8 cellular contexts compared by ENCODE assay signal in the genomic region with DNA sequence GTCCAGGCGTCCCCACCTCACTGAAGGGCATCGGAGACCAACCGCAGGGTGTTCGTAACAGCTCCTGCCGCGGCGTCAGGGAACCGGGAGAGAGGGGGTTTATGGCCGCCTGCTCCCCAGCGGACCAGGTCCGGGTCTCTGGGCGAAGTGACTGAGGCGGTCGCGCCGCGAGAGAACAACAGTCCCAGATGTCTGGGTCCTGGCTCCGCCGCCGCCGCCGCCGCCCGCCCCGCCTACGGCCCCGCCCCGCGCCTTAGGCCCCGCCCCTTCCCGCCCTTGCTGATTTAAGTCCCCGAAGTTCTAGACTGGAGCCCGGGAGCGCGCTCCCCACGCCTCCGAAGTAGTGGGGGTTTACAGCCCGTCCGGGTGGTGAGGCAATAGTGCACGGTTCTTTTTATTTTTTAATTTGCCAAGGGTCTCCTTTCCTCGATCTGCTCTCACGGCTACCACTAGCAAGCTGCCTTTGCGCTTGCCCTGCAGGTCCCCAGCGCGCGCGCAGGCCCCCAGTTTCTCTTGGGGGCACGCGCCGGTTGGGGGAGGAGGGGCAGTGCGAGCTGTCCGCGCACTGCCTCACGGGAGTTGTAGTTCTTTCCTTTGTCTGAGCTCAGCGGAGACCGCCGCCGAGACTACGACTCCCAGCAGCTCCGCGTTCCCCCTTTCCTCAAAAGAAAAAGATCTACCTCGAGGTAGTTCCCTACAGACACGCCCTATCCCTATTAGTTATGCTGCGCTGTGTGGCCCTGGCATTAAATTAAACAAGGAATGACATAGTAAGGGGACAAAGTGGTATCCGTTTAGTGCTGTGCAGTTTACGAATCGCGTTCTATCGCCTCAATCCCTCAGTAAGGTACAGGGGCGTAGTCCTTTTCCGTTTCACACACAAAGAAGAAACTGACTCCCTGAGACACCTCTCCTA. TPM values are rescaled to one million over a fixed set of nuclear protein-coding genes. Genes with fewer than 3 reads are reported as not detected.
DNase-seq lines count a peak whose midpoint lies in the region; ATAC-seq and TF ChIP-seq lines count a peak whose summit lies in the region.

Gene PGM2L1, minus strand, starts transcription at position 190 of the 916 bp plus-strand sequence. CDS start 272 bp downstream, outside the sequence.

- H4K20me1 ChIP-seq in Loucy (ENCODE audit: insufficient read depth, low read length, poor library complexity, severe bottlenecking) = peaks cover 2% of the 10 kb centered on the region

- no peaks in the 10 kb centered on the region for H3K9me3 Mint-ChIP-seq in natural killer cell treated with Interleukin-12 subunit alpha and Interleukin-12 subunit beta and Interleukin-15 and Interleukin-18, amount 100 ng/mL, for 72 hours

- peak within 1 kb of the TSS; percentile 96 for H3K4me3 ChIP-seq in H7 (ENCODE audit: insufficient read depth, low read depth, low read length)
- H3K4me3 ChIP-seq in Loucy (ENCODE audit: low read length, poor library complexity, severe bottlenecking) = peak within 1 kb of the TSS; percentile 88
- H3K4me3 ChIP-seq in RWPE2 (ENCODE audit: severe bottlenecking) = peak within 1 kb of the TSS; percentile 74
- peak within 1 kb of the TSS; percentile 90 for H3K4me3 ChIP-seq in fibroblast of the aortic adventitia (ENCODE audit: low read depth, low read length)

- H3K27me3 Mint-ChIP-seq in natural killer cell treated with Interleukin-12 subunit alpha and Interleukin-12 subunit beta and Interleukin-15 and Interleukin-18, amount 100 ng/mL, for 72 hours = no peaks in the 10 kb centered on the region

- DNase-seq in ELR (ENCODE audit: low read depth) (peak; percentile 93), H7 (peak; percentile 92), RWPE2 (ENCODE audit: low spot score) (peak; percentile 92), fibroblast of the aortic adventitia (ENCODE audit: low read depth) (peak; percentile 91)
- DNase-seq in activated effector memory CD4-positive, alpha-beta T cell treated with Interleukin-2 at 50 U/mL for 16 hours = peak; percentile 89
- peak; percentile 94 for DNase-seq in natural killer cell treated with Interleukin-12 subunit alpha and Interleukin-12 subunit beta and Interleukin-15 and Interleukin-18, amount 100 ng/mL, for 72 hours (ENCODE audit: low spot score)
- DNase-seq in stimulated activated naive CD4-positive, alpha-beta T cell treated with Interleukin-2 at 50 U/mL for 16 hours (lab: John Stamatoyannopoulos, UW) = peak; percentile 93

- no peaks in the 10 kb centered on the region for H3K9me2 ChIP-seq in Loucy (replicated peaks; ENCODE audit: low read depth, low read length)

- H3K27me3 ChIP-seq in H7 (ENCODE audit: control insufficient read depth, insufficient read depth, low read length) (no peaks in the 10 kb centered on the region), Loucy (ENCODE audit: insufficient read depth, low read length, poor library complexity, severe bottlenecking) (no peaks in the 10 kb centered on the region), RWPE2 (ENCODE audit: insufficient read depth, poor library complexity, severe bottlenecking) (no peaks in the 10 kb centered on the region)

- H3F3A ChIP-seq in Loucy (ENCODE audit: low read depth) = no peaks in the 10 kb centered on the region

- ATAC-seq in RWPE2 (ENCODE audit: low read depth) = peak; percentile 91
- ATAC-seq in natural killer cell treated with Interleukin-12 subunit alpha and Interleukin-12 subunit beta and Interleukin-15 and Interleukin-18, amount 100 ng/mL, for 72 hours = peak; percentile 97

- no peaks in the 10 kb centered on the region for H3K36me3 Mint-ChIP-seq in natural killer cell treated with Interleukin-12 subunit alpha and Interleukin-12 subunit beta and Interleukin-15 and Interleukin-18, amount 100 ng/mL, for 72 hours

- H3K4me3 Mint-ChIP-seq in natural killer cell treated with Interleukin-12 subunit alpha and Interleukin-12 subunit beta and Interleukin-15 and Interleukin-18, amount 100 ng/mL, for 72 hours = peak within 1 kb of the TSS; percentile 92

- H3K9me3 ChIP-seq in Loucy (ENCODE audit: insufficient read depth, low read depth, low read length) (no peaks in the 10 kb centered on the region), RWPE2 (ENCODE audit: severe bottlenecking) (no peaks in the 10 kb centered on the region)

- H3K4me1 Mint-ChIP-seq in natural killer cell treated with Interleukin-12 subunit alpha and Interleukin-12 subunit beta and Interleukin-15 and Interleukin-18, amount 100 ng/mL, for 72 hours (ENCODE audit: low read depth in 2 of 2) = peaks cover 13 to 14% of the 10 kb centered on the region in 2 donors

- H3K27ac ChIP-seq in RWPE2 (ENCODE audit: poor library complexity, severe bottlenecking) = peak within 1 kb of the TSS; percentile 48

- no peak for TF ChIP-seq CTCF in Loucy (conservative IDR thresholded peaks at IDR 0.05; ENCODE audit: low read length)
- no peak for TF ChIP-seq CTCF in RWPE2 (IDR thresholded peaks at IDR 0.05; ENCODE audit: poor library complexity, severe bottlenecking)
- no peak for TF ChIP-seq CTCF in fibroblast of the aortic adventitia (IDR thresholded peaks at IDR 0.05; ENCODE audit: insufficient read depth, low read length)

- H3K4me1 ChIP-seq in Loucy (ENCODE audit: insufficient read depth, low read length, poor library complexity, severe bottlenecking) (peaks cover 28% of the 10 kb centered on the region), RWPE2 (ENCODE audit: insufficient read depth, poor library complexity, severe bottlenecking) (peaks cover 4% of the 10 kb centered on the region)

- H2AFZ ChIP-seq in Loucy (ENCODE audit: low read length) = peak within 1 kb of the TSS; percentile 99

- peak within 1 kb of the TSS; percentile 80 for H3K9ac ChIP-seq in Loucy (ENCODE audit: low read depth, low read length, poor library complexity, severe bottlenecking)

- no peaks in the 10 kb centered on the region; the same call in 1 of the 2 replicates for H3K36me3 ChIP-seq in H7 (replicated peaks; ENCODE audit: control insufficient read depth, insufficient read depth, low read length)
- no peaks in the 10 kb centered on the region for H3K36me3 ChIP-seq in Loucy (ENCODE audit: insufficient read depth, low read length)
- no peaks in the 10 kb centered on the region for H3K36me3 ChIP-seq in RWPE2 (ENCODE audit: low read depth)

- H3K4me2 ChIP-seq in Loucy (ENCODE audit: low read depth, low read length, poor library complexity, severe bottlenecking) = peak within 1 kb of the TSS; percentile 89

- H3K79me2 ChIP-seq in Loucy (ENCODE audit: insufficient read depth, low read length) = peaks cover 26% of the 10 kb centered on the region

- peak within 1 kb of the TSS; percentile 93 to 99 for H3K27ac Mint-ChIP-seq in natural killer cell treated with Interleukin-12 subunit alpha and Interleukin-12 subunit beta and Interleukin-15 and Interleukin-18, amount 100 ng/mL, for 72 hours

RNA-seq across cellular contexts. Expression of gene PGM2L1, which starts in this region (rescaled TPM):
- total RNA-seq in H7 (2014; rRNA removed; shearing (Covaris generic)) = 13.4 and 17.9 TPM in 2 replicates
- total RNA-seq in fibroblast of the aortic adventitia (ENCODE audit: low replicate concordance) = 4.2 and 4.3 TPM in 2 replicates
- total RNA-seq in natural killer cell treated with Interleukin-12 subunit alpha and Interleukin-12 subunit beta and Interleukin-15 and Interleukin-18, amount 100 ng/mL, for 72 hours = 1 to 10 TPM; 1.4 to 2.4 TPM

Comparison
In these comparisons a context has a peak if more than half of its experiments do, and no peak if none do; other contexts are left out.
1. Peak in every context shown above with its lines: DNase-seq, ATAC-seq, H3K4me3 ChIP-seq and H3K27ac ChIP-seq.